1 cellular context compared by ENCODE assay signal in genomic region chr10:21588159-21588558, GRCh38.
TF ChIP-seq lines count a peak whose summit lies in the region.

No MANE protein-coding gene starts in this region.

TF ChIP-seq in HCT116, 20 proteins besides CTCF, POLR2A, EP300 and RAD21 (continued from another document):
- peak; percentile 48; the same call in 1 of the 2 replicates for TF ChIP-seq FOSL1 (IDR thresholded peaks at IDR 0.05; ENCODE audit: low read depth)
- TF ChIP-seq SP1 (IDR thresholded peaks at IDR 0.05; ENCODE audit: low read depth) = peak; percentile 16; the same call in 1 of the 2 replicates
